In the genomic region with DNA sequence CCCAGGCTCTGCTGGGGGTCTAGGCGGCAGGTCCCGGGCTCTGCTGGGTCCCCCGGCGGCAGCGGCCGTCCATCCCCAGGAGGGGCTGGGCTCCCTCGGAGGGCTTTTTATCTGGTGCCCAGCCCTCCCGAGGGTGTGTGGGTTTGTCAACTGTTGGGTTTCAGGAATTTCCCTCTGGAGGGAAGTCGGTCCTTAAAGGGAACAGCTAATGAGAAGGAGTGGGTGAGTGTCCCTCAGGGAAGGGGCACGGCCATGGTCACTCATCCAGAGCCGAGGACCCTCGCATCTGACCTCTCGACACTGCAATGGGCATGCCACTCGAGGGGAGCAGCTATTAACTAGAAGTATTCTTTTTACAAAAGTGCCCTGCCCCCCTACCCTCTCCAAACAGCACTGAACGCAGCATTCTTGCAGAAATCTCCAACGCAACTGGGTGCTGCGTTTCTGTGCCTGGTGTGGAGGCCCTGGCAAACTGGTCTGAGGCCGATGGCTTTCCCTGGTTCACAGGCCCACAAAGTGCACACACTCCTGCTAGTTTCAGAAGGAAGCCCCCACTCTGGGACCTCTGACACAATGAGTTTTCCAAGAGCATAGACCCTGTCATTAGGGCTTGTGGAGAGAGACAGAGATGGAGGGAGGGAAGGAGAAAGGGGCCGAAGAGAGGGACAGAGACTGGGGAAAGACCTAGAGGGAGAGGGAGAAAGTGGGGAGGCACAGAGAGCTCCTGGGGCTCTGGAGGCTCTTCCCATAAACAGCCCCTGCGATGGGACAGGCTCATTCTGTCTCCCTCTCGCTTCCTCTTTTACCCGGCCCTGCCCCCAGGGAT, we compare ENCODE assay signal across 21 cellular contexts. TPM values are rescaled to one million over a fixed set of nuclear protein-coding genes. Genes with fewer than 3 reads are reported as not detected.
DNase-seq lines count a peak whose midpoint lies in the region; ATAC-seq and TF ChIP-seq lines count a peak whose summit lies in the region.
"Had no signal": no experiment of that assay in that cellular context is flagged by ENCODE, and none has a peak within 500 bp of the region (broad histone marks: within the 10 kb centered on the region; RNA-seq: fewer than 3 reads in every experiment).

No MANE protein-coding gene starts in this region.

- H3K9me3 Mint-ChIP-seq in activated CD8-positive, alpha-beta memory T cell treated with anti-CD3 and anti-CD28 coated beads, Interleukin-2, amount 10 ng/mL, durations not matched to agents 7 days and 5 days (ENCODE audit: low read depth) = no peaks in the 10 kb centered on the region
- H3K9me3 Mint-ChIP-seq in CD8-positive, alpha-beta T cell = no peaks in the 10 kb centered on the region
- H3K9me3 Mint-ChIP-seq: activated CD4-positive, alpha-beta memory T cell treated with anti-CD3 and anti-CD28 coated beads for 36 hours had no signal

- CTCF ChIA-PET in activated CD8-positive, alpha-beta memory T cell treated with anti-CD3 and anti-CD28 coated beads, Interleukin-2, amount 10 ng/mL, durations not matched to agents 7 days and 5 days (lab: Charles Lee) = interaction anchor here (1.8 kb wide), 1 partner anchor 202 kb away, joined by 5 read pairs; no protein-coding TSS in a partner anchor
- CTCF ChIA-PET in CD8-positive, alpha-beta T cell (lab: Charles Lee) = interaction anchor here (1.5 to 3.2 kb wide), 2 partner anchors 30 to 202 kb away, joined by 3 to 12 read pairs; no protein-coding TSS in a partner anchor

- intact Hi-C loops in Right ventricle myocardium inferior (cut with DNase I) = no loop called here
- intact Hi-C loops in left ventricle myocardium superior (cut with micrococcal nuclease) = no loop called here
- intact Hi-C loops in CD8-positive, alpha-beta T cell (cut with DNase I, micrococcal nuclease) = loop anchor here in 1 of 2 experiments (5.0 kb wide), 1 partner anchor 95 kb away; no protein-coding TSS in a partner anchor

- no peak overlapping the region for H3K27ac ChIP-seq in CD8-positive, alpha-beta T cell (ENCODE audit: low read depth, low read length)
- H3K27ac ChIP-seq: body of pancreas, heart right ventricle, vagina had no signal

- H3K27me3 ChIP-seq in CD8-positive, alpha-beta T cell (ENCODE audit: insufficient read depth, low read length) = peaks cover 34% of the 10 kb centered on the region

- H3K36me3 ChIP-seq in CD8-positive, alpha-beta T cell (ENCODE audit: insufficient read depth, low read length) = no peaks in the 10 kb centered on the region
- H3K36me3 ChIP-seq: heart right ventricle, vagina had no signal

- H3K4me1 Mint-ChIP-seq in activated CD8-positive, alpha-beta memory T cell treated with anti-CD3 and anti-CD28 coated beads, Interleukin-2, amount 10 ng/mL, durations not matched to agents 7 days and 5 days = peaks cover 8% of the 10 kb centered on the region
- H3K4me1 Mint-ChIP-seq in CD8-positive, alpha-beta T cell (ENCODE audit: low read depth) = peaks cover 32% of the 10 kb centered on the region

- H3K27me3 Mint-ChIP-seq in activated CD8-positive, alpha-beta memory T cell treated with anti-CD3 and anti-CD28 coated beads, Interleukin-2, amount 10 ng/mL, durations not matched to agents 7 days and 5 days = peaks cover 82% of the 10 kb centered on the region
- peaks cover 60% of the 10 kb centered on the region for H3K27me3 Mint-ChIP-seq in CD8-positive, alpha-beta T cell (ENCODE audit: low read depth)

- no peaks in the 10 kb centered on the region for H3K9me3 ChIP-seq in CD8-positive, alpha-beta T cell (ENCODE audit: low read length)
- H3K9me3 ChIP-seq: body of pancreas, heart right ventricle, vagina had no signal

- H3K36me3 Mint-ChIP-seq in activated CD8-positive, alpha-beta memory T cell treated with anti-CD3 and anti-CD28 coated beads, Interleukin-2, amount 10 ng/mL, durations not matched to agents 7 days and 5 days = no peaks in the 10 kb centered on the region
- no peaks in the 10 kb centered on the region for H3K36me3 Mint-ChIP-seq in CD8-positive, alpha-beta T cell
- H3K36me3 Mint-ChIP-seq: activated CD4-positive, alpha-beta memory T cell treated with anti-CD3 and anti-CD28 coated beads for 36 hours; CD4-positive, alpha-beta memory T cell had no signal

- no peak overlapping the region for H3K4me3 Mint-ChIP-seq in activated CD8-positive, alpha-beta memory T cell treated with anti-CD3 and anti-CD28 coated beads, Interleukin-2, amount 10 ng/mL, durations not matched to agents 7 days and 5 days
- H3K4me3 Mint-ChIP-seq in CD8-positive, alpha-beta T cell = no peak overlapping the region
- H3K4me3 Mint-ChIP-seq: activated CD4-positive, alpha-beta memory T cell treated with anti-CD3 and anti-CD28 coated beads for 36 hours had no signal

- no peak overlapping the region for H3K27ac Mint-ChIP-seq in activated CD8-positive, alpha-beta memory T cell treated with anti-CD3 and anti-CD28 coated beads, Interleukin-2, amount 10 ng/mL, durations not matched to agents 7 days and 5 days
- no peak overlapping the region for H3K27ac Mint-ChIP-seq in CD8-positive, alpha-beta T cell
- H3K27ac Mint-ChIP-seq: activated CD4-positive, alpha-beta memory T cell treated with anti-CD3 and anti-CD28 coated beads for 36 hours; CD4-positive, alpha-beta memory T cell had no signal

- TF ChIP-seq CTCF in CD8-positive, alpha-beta T cell (IDR thresholded peaks at IDR 0.05) = no peak

- peaks cover 38% of the 10 kb centered on the region for H3K4me1 ChIP-seq in CD8-positive, alpha-beta T cell (ENCODE audit: insufficient read depth, low read length)

- no peak for ATAC-seq in Right ventricle myocardium inferior
- ATAC-seq in left ventricle myocardium superior = no peak
- no peak for ATAC-seq in activated CD8-positive, alpha-beta memory T cell treated with anti-CD3 and anti-CD28 coated beads, Interleukin-2, amount 10 ng/mL, durations not matched to agents 7 days and 5 days
- no peak for ATAC-seq in CD8-positive, alpha-beta T cell
- ATAC-seq: body of pancreas had no signal

- POLR2A ChIA-PET in CD8-positive, alpha-beta T cell (lab: Charles Lee) = no interaction called here

- no peak overlapping the region for H3K4me3 ChIP-seq in CD8-positive, alpha-beta T cell (ENCODE audit: low read depth, low read length)
- H3K4me3 ChIP-seq: body of pancreas, vagina had no signal

- DNase-seq in Right ventricle myocardium inferior (ENCODE audit: missing footprints) = peak; percentile 42
- no peak for DNase-seq in left ventricle myocardium superior
- peak; percentile 26 for DNase-seq in activated CD8-positive, alpha-beta memory T cell treated with anti-CD3 and anti-CD28 coated beads, Interleukin-2, amount 10 ng/mL, durations not matched to agents 7 days and 5 days
- DNase-seq in islet precursor cell = peak; percentile 43
- DNase-seq in NCI-H1048 (lab: John Stamatoyannopoulos, UW) = no peak
- no peak for DNase-seq in OCI-M2 (lab: John Stamatoyannopoulos, UW; ENCODE audit: unreplicated experiment)
- no peak for DNase-seq in iPS-NIHi11 (ENCODE audit: low spot score)
- DNase-seq in CD8-positive, alpha-beta T cell = no peak
- DNase-seq: body of pancreas; CD4-positive, alpha-beta memory T cell; heart right ventricle; Karpas-422; SHP77 treated with DMSO at 0.1 percent for 48 hours had no signal

RNA-seq across cellular contexts. Expression of a gene that starts 1.0 kb away (rescaled TPM):
- total RNA-seq in Right ventricle myocardium inferior (0.65 TPM), left ventricle myocardium superior (2.7 TPM)
- total RNA-seq in activated CD8-positive, alpha-beta memory T cell treated with anti-CD3 and anti-CD28 coated beads, Interleukin-2, amount 10 ng/mL, durations not matched to agents 7 days and 5 days = not detected
- total RNA-seq in CD8-positive, alpha-beta T cell = not detected
- total RNA-seq: activated CD4-positive, alpha-beta memory T cell treated with anti-CD3 and anti-CD28 coated beads for 36 hours; CD4-positive, alpha-beta memory T cell; HT-29; mononuclear cell; OCI-LY7; renal cortical epithelial cell; subcutaneous adipose tissue; T-helper 1 cell treated with Interleukin-12 subunit alpha and Interleukin-12 subunit beta and Interleukin-4 antibody, amounts not matched to agents 30 ng/mL and 1 ng/mL, for 36 hours; vagina had no signal

RNA-seq across cellular contexts. Expression of a gene that starts 15.4 kb away (rescaled TPM):
- total RNA-seq in Right ventricle myocardium inferior = not detected
- not detected for total RNA-seq in left ventricle myocardium superior
- not detected for total RNA-seq in activated CD8-positive, alpha-beta memory T cell treated with anti-CD3 and anti-CD28 coated beads, Interleukin-2, amount 10 ng/mL, durations not matched to agents 7 days and 5 days
- total RNA-seq in CD8-positive, alpha-beta T cell = not detected
- total RNA-seq: activated CD4-positive, alpha-beta memory T cell treated with anti-CD3 and anti-CD28 coated beads for 36 hours; body of pancreas; CD4-positive, alpha-beta memory T cell; heart right ventricle; HT-29; mononuclear cell; OCI-LY7; renal cortical epithelial cell; subcutaneous adipose tissue; T-helper 1 cell treated with Interleukin-12 subunit alpha and Interleukin-12 subunit beta and Interleukin-4 antibody, amounts not matched to agents 30 ng/mL and 1 ng/mL, for 36 hours; vagina had no signal

RNA-seq across cellular contexts. Expression of a gene that starts 30.5 kb away (rescaled TPM):
- total RNA-seq in Right ventricle myocardium inferior (not detected), left ventricle myocardium superior (not detected)
- total RNA-seq in activated CD8-positive, alpha-beta memory T cell treated with anti-CD3 and anti-CD28 coated beads, Interleukin-2, amount 10 ng/mL, durations not matched to agents 7 days and 5 days = not detected
- not detected for total RNA-seq in CD8-positive, alpha-beta T cell
- total RNA-seq: activated CD4-positive, alpha-beta memory T cell treated with anti-CD3 and anti-CD28 coated beads for 36 hours; body of pancreas; CD4-positive, alpha-beta memory T cell; heart right ventricle; HT-29; mononuclear cell; OCI-LY7; renal cortical epithelial cell; subcutaneous adipose tissue; T-helper 1 cell treated with Interleukin-12 subunit alpha and Interleukin-12 subunit beta and Interleukin-4 antibody, amounts not matched to agents 30 ng/mL and 1 ng/mL, for 36 hours; vagina had no signal

RNA-seq across cellular contexts. Expression of a gene that starts 45.7 kb away (rescaled TPM):
- total RNA-seq in Right ventricle myocardium inferior (not detected), left ventricle myocardium superior (not detected)
- total RNA-seq in activated CD8-positive, alpha-beta memory T cell treated with anti-CD3 and anti-CD28 coated beads, Interleukin-2, amount 10 ng/mL, durations not matched to agents 7 days and 5 days = not detected
- total RNA-seq in CD8-positive, alpha-beta T cell = not detected
- total RNA-seq: activated CD4-positive, alpha-beta memory T cell treated with anti-CD3 and anti-CD28 coated beads for 36 hours; body of pancreas; CD4-positive, alpha-beta memory T cell; heart right ventricle; HT-29; mononuclear cell; OCI-LY7; renal cortical epithelial cell; subcutaneous adipose tissue; T-helper 1 cell treated with Interleukin-12 subunit alpha and Interleukin-12 subunit beta and Interleukin-4 antibody, amounts not matched to agents 30 ng/mL and 1 ng/mL, for 36 hours; vagina had no signal

RNA-seq across cellular contexts. Expression of a gene that starts 54.7 kb away (rescaled TPM):
- total RNA-seq in Right ventricle myocardium inferior = not detected
- not detected for total RNA-seq in left ventricle myocardium superior
- not detected for total RNA-seq in activated CD8-positive, alpha-beta memory T cell treated with anti-CD3 and anti-CD28 coated beads, Interleukin-2, amount 10 ng/mL, durations not matched to agents 7 days and 5 days
- 1 to 10 TPM in 1 of 2 experiments, not detected in 1; 1.3 TPM for total RNA-seq in CD8-positive, alpha-beta T cell
- total RNA-seq: activated CD4-positive, alpha-beta memory T cell treated with anti-CD3 and anti-CD28 coated beads for 36 hours; body of pancreas; CD4-positive, alpha-beta memory T cell; heart right ventricle; HT-29; mononuclear cell; OCI-LY7; renal cortical epithelial cell; subcutaneous adipose tissue; T-helper 1 cell treated with Interleukin-12 subunit alpha and Interleukin-12 subunit beta and Interleukin-4 antibody, amounts not matched to agents 30 ng/mL and 1 ng/mL, for 36 hours; vagina had no signal

Comparison
In these comparisons a context has a peak if more than half of its experiments do, and no peak if none do; other contexts are left out.
1. DNase-seq: peak in Right ventricle myocardium inferior (single experiment), activated CD8-positive, alpha-beta memory T cell treated with anti-CD3 and anti-CD28 coated beads, Interleukin-2, amount 10 ng/mL, durations not matched to agents 7 days and 5 days (single experiment) and islet precursor cell (single experiment); none in left ventricle myocardium superior (single experiment), NCI-H1048 (single experiment), OCI-M2 (single experiment), iPS-NIHi11 (single experiment) and CD8-positive, alpha-beta T cell (0 of 7).